Comparison of ENCODE assay signal across 9 cellular contexts in the genomic region with DNA sequence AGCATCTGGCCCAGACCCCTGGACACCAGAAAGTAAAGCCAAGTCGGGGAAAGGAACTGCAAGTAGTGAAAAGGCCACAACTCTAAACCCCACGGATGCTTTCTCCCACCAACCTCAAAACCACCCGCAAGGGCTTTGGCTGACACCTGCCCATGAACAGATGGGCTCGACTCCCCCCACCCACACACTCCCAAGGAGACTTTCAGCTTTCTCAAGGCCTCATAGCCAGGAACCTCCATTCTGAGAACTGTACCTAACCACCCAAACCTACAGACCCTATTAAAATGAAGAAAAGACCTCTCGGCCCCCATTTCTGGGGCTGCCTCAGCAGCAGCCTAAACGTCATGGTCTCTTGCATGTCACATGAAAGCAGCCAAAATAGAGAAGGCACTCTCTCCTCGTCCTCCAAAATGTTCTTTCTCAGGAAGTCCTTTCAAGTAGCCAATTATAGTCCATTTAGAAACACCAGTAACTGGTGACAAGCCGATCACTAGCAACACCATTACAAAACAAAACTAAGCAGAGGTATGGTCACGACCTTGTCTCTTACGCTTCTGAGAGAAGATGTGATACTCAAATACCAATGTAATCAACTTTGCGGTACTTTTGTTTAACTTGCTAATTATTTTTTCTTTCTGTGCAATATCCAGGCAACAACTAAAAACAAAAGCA. TPM values are rescaled to one million over a fixed set of nuclear protein-coding genes. Genes with fewer than 3 reads are reported as not detected.
DNase-seq lines count a peak whose midpoint lies in the region; ATAC-seq, FAIRE-seq and TF ChIP-seq lines count a peak whose summit lies in the region.
"Had no signal": no experiment of that assay in that cellular context is flagged by ENCODE, and none has a peak within 500 bp of the region (broad histone marks: within the 10 kb centered on the region; RNA-seq: fewer than 3 reads in every experiment).

No MANE protein-coding gene starts in this region.

- CTCF ChIA-PET in HepG2 (lab: Yijun Ruan, JAX; ENCODE audit: low intra/inter-chr PET ratio, low total read pairs), result no interaction called here

- WGBS in HepG2 (ENCODE audit: low lambda C conversion rate), result 65% methylated on average over 9 of the region's 11 CpGs
- 31% methylated on average over 11 of the region's 11 CpGs for WGBS in upper lobe of left lung, 2 donors

- H3K9me3 ChIP-seq in HepG2 (ENCODE audit: low read length) (no peaks in the 10 kb centered on the region), upper lobe of left lung (no peaks in the 10 kb centered on the region)

- H3K27me3 Mint-ChIP-seq in activated naive CD8-positive, alpha-beta T cell treated with anti-CD3 and anti-CD28 coated beads for 36 hours, result no peaks in the 10 kb centered on the region

- TF ChIP-seq POLR2A in HepG2 (IDR thresholded peaks at IDR 0.05; ENCODE audit: insufficient read depth in 1 of 2, low read depth in 2 of 2, low read length in 2 of 2), result no peak
- TF ChIP-seq POLR2A in upper lobe of left lung (IDR thresholded peaks at IDR 0.05), result peak in 2 of 4 donors; percentile 9 to 49

- ATAC-seq in HG02981 (IDR thresholded peaks at IDR 0.05; ENCODE audit: unreplicated experiment) (peak; percentile 23), HepG2 (no peak), upper lobe of left lung (ENCODE audit: low FRiP score in 2 of 2) (no peak)

- peaks cover 84% of the 10 kb centered on the region for H3K4me1 ChIP-seq in HepG2 (ENCODE audit: insufficient read depth, low read length)
- H3K4me1 ChIP-seq in upper lobe of left lung, result peaks cover 61 to 80% (median 72%) of the 10 kb centered on the region in 4 donors

- H3K9ac ChIP-seq in HepG2 (ENCODE audit: insufficient read depth, low read depth, low read length), result peak overlapping the region; percentile 27; the same call in 1 of the 2 replicates

- H3K36me3 ChIP-seq in HepG2 (replicated peaks in 1 of 2; ENCODE audit: control insufficient read depth in 1 of 2, insufficient read depth in 2 of 2, low read length in 2 of 2), result no peaks in the 10 kb centered on the region
- H3K36me3 ChIP-seq in upper lobe of left lung, result no peaks in the 10 kb centered on the region

- TF ChIP-seq CTCF in HepG2 (CRISPR knock-in tag; IDR thresholded peaks at IDR 0.05) (no peak), upper lobe of left lung (IDR thresholded peaks at IDR 0.05) (no peak)

- DNase-seq in DMS 273 (lab: John Stamatoyannopoulos, UW; ENCODE audit: unreplicated experiment), result peak; percentile 46
- DNase-seq in DMS 273 treated with DMSO at 0.1 percent for 48 hours (lab: John Stamatoyannopoulos, UW), result no peak
- DNase-seq in activated naive CD8-positive, alpha-beta T cell treated with anti-CD3 and anti-CD28 coated beads for 36 hours, result peak; percentile 56
- no peak for DNase-seq in HepG2 (ENCODE audit: low spot score)
- no peak for DNase-seq in upper lobe of left lung
- no peak for DNase-seq in RPMI8226
- DNase-seq in NCI-H1105 treated with DMSO at 0.1 percent for 48 hours (lab: John Stamatoyannopoulos, UW), result no peak

- no peaks in the 10 kb centered on the region for H3K9me3 Mint-ChIP-seq in activated naive CD8-positive, alpha-beta T cell treated with anti-CD3 and anti-CD28 coated beads for 36 hours

- intact Hi-C loops in HepG2 (cut with micrococcal nuclease; ENCODE audit: unreplicated experiment), result no loop called here

- in situ Hi-C loops in HepG2 (cut with HindIII; ENCODE audit: extremely low pct_ligation_motif_present, low pct_unique_long_range_greater_than_20kb), result no loop called here

- FAIRE-seq in HepG2 (lab: Jason Lieb, UNC), result no peak
- FAIRE-seq: A204.1 had no signal

- H3K27ac Mint-ChIP-seq in activated naive CD8-positive, alpha-beta T cell treated with anti-CD3 and anti-CD28 coated beads for 36 hours, result peak overlapping the region; percentile 88

- no peak overlapping the region for H2AFZ ChIP-seq in HepG2 (ENCODE audit: low read length)

- H3K27ac ChIP-seq in HepG2 (ENCODE audit: extremely low read length, insufficient read depth, low read length) (peak overlapping the region; percentile 61), upper lobe of left lung (peak overlapping the region; percentile 97 to 99 (median 98))

- no peak for TF ChIP-seq RAD21 in HepG2 (CRISPR knock-in tag; IDR thresholded peaks at IDR 0.05)

- no TSS peak for BruUV-seq in HepG2 (replicated peaks; lab: Mats Ljungman, UMichigan)

- H4K20me1 ChIP-seq in HepG2 (ENCODE audit: insufficient read depth, low read length), result peaks cover 48% of the 10 kb centered on the region

- peaks cover 77% of the 10 kb centered on the region for H3K4me1 Mint-ChIP-seq in activated naive CD8-positive, alpha-beta T cell treated with anti-CD3 and anti-CD28 coated beads for 36 hours

- H3K4me2 ChIP-seq in HepG2 (ENCODE audit: low read depth, low read length), result peak overlapping the region; percentile 86

- peaks cover 16% of the 10 kb centered on the region for H3K36me3 Mint-ChIP-seq in activated naive CD8-positive, alpha-beta T cell treated with anti-CD3 and anti-CD28 coated beads for 36 hours

- POLR2A ChIA-PET in HepG2 (lab: Yijun Ruan, JAX), result interaction anchor here (2.1 kb wide), 1 partner anchor 8 kb away, joined by 11 read pairs; no protein-coding TSS in a partner anchor

- H3K4me3 Mint-ChIP-seq in activated naive CD8-positive, alpha-beta T cell treated with anti-CD3 and anti-CD28 coated beads for 36 hours, result peak overlapping the region; percentile 95

- TF ChIP-seq EP300 in HepG2 (IDR thresholded peaks at IDR 0.05; ENCODE audit: low read depth in 2 of 2, low read length in 2 of 2), result no peak
- TF ChIP-seq EP300 in HepG2 (CRISPR knock-in tag; IDR thresholded peaks at IDR 0.05; ENCODE audit: borderline replicate concordance), result no peak
- TF ChIP-seq EP300 in upper lobe of left lung (IDR thresholded peaks at IDR 0.05), result no peak

- H3K27me3 ChIP-seq in HepG2 (ENCODE audit: control insufficient read depth in 1 of 2, insufficient read depth in 2 of 2, low read length in 2 of 2) (no peaks in the 10 kb centered on the region; a peak in 1 of 5 replicates), upper lobe of left lung (no peaks in the 10 kb centered on the region)

- H3K4me3 ChIP-seq in HepG2 (replicated peaks in 1 of 3; ENCODE audit: insufficient read depth in 1 of 3, low read depth in 2 of 3, low read length in 3 of 3) (peak overlapping the region in 2 of 3 experiments; percentile 10 to 59; a peak in 2 of 6 replicates), upper lobe of left lung (peak overlapping the region in 3 of 4 donors; percentile 71 to 92 (median 75))

- peaks cover 73% of the 10 kb centered on the region for H3K79me2 ChIP-seq in HepG2 (ENCODE audit: insufficient read depth, low read length)

TF ChIP-seq in HepG2, 621 proteins besides CTCF, POLR2A, EP300 and RAD21 (continues in another document):
- TF ChIP-seq SP4 (CRISPR knock-in tag; IDR thresholded peaks at IDR 0.05), result no peak
- TF ChIP-seq JARID2 (CRISPR knock-in tag; IDR thresholded peaks at IDR 0.05; ENCODE audit: insufficient replicate concordance), result no peak
- no peak for TF ChIP-seq ZNF274 (CRISPR knock-in tag; IDR thresholded peaks at IDR 0.05)
- no peak for TF ChIP-seq SAFB2 (CRISPR knock-in tag; IDR thresholded peaks at IDR 0.05; ENCODE audit: borderline replicate concordance, low read depth)
- TF ChIP-seq, protein P1, sequence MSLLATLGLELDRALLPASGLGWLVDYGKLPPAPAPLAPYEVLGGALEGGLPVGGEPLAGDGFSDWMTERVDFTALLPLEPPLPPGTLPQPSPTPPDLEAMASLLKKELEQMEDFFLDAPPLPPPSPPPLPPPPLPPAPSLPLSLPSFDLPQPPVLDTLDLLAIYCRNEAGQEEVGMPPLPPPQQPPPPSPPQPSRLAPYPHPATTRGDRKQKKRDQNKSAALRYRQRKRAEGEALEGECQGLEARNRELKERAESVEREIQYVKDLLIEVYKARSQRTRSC (CRISPR knock-in tag; IDR thresholded peaks at IDR 0.05; ENCODE audit: low read depth), result no peak

RNA-seq across cellular contexts. Expression of gene B4GALT1, which starts 2.9 kb away (rescaled TPM):
- total RNA-seq in activated naive CD8-positive, alpha-beta T cell treated with anti-CD3 and anti-CD28 coated beads for 36 hours, result 10 to 100 TPM; 33.5 to 35.0 TPM
- total RNA-seq in HepG2 (2016; rRNA removed; fragmentation: Illumina TruSeq; extraction: Trizol), result 15.7 TPM in 2 replicates
- 3.3 and 3.4 TPM in 2 replicates for total RNA-seq in HepG2 (2016; cell fraction: cytosol; rRNA removed; fragmentation: Illumina TruSeq; extraction: Trizol; ENCODE audit: low read depth)
- total RNA-seq in HepG2 (2016; cell fraction: insoluble cytoplasmic fraction; rRNA removed; fragmentation: Illumina TruSeq; extraction: Trizol), result 13.5 and 16.1 TPM in 2 replicates
- total RNA-seq in HepG2 (2016; cell fraction: membrane; rRNA removed; fragmentation: Illumina TruSeq; extraction: Trizol), result 19.9 and 20.6 TPM in 2 replicates
- total RNA-seq in HepG2 (2016; cell fraction: nucleus; rRNA removed; fragmentation: Illumina TruSeq; extraction: Trizol), result 22.5 and 25.2 TPM in 2 replicates
- polyA plus RNA-seq in HepG2 (2011; rRNA removed), result 33.5 and 37.5 TPM in 2 replicates
- polyA plus RNA-seq in HepG2 (2011; cell fraction: cytosol; rRNA removed), result 35.6 and 46.0 TPM in 2 replicates
- 14.7 and 19.1 TPM in 2 replicates for polyA plus RNA-seq in HepG2 (2011; cell fraction: nucleus; rRNA removed)
- 57.7 and 61.1 TPM in 2 replicates for polyA plus RNA-seq in HepG2 (2012)
- polyA plus RNA-seq in HepG2 (2016; cell fraction: cytosol; fragmentation: Illumina TruSeq; extraction: Trizol; ENCODE audit: low read depth), result 5.0 and 5.4 TPM in 2 replicates
- polyA plus RNA-seq in HepG2 (2016; cell fraction: insoluble cytoplasmic fraction; fragmentation: Illumina TruSeq; extraction: Trizol; ENCODE audit: low read depth), result 21.1 and 25.1 TPM in 2 replicates
- polyA plus RNA-seq in HepG2 (2016; cell fraction: membrane; fragmentation: Illumina TruSeq; extraction: Trizol; ENCODE audit: low read depth), result 21.2 TPM in 2 replicates
- 40.6 and 42.3 TPM in 2 replicates for polyA plus RNA-seq in HepG2 (2016; cell fraction: nucleus; fragmentation: Illumina TruSeq; extraction: Trizol; ENCODE audit: insufficient read depth, low read depth)
- polyA minus RNA-seq in HepG2 (2011; rRNA and poly(A)+ RNA removed; ENCODE audit: low replicate concordance), result 78.3 and 316 TPM in 2 replicates
- 35.8 and 41.0 TPM in 2 replicates for polyA minus RNA-seq in HepG2 (2011; cell fraction: cytosol; rRNA and poly(A)+ RNA removed)
- polyA minus RNA-seq in HepG2 (2011; cell fraction: nucleus; rRNA and poly(A)+ RNA removed), result 17.3 and 22.3 TPM in 2 replicates
- total RNA-seq in upper lobe of left lung, result 10 to 100 TPM; 26.2 to 83.3 (median 70.8) TPM

Comparison
In these comparisons a context has a peak if more than half of its experiments do, and no peak if none do; other contexts are left out.
1. DNase-seq: peak in DMS 273 (single experiment) and activated naive CD8-positive, alpha-beta T cell treated with anti-CD3 and anti-CD28 coated beads for 36 hours (single experiment); none in DMS 273 treated with DMSO at 0.1 percent for 48 hours (single experiment), HepG2 (single experiment), upper lobe of left lung (0 of 2), RPMI8226 (single experiment) and NCI-H1105 treated with DMSO at 0.1 percent for 48 hours (single experiment).